In genomic region chr5:53545744-53546143, GRCh38 we compare ENCODE assay signal across 14 cellular contexts.
"Had no signal": no experiment of that assay in that cellular context is flagged by ENCODE, and none has a peak within 500 bp of the region (broad histone marks: within the 10 kb centered on the region; RNA-seq: fewer than 3 reads in every experiment).

No MANE protein-coding gene starts in this region.

- H3K27ac ChIP-seq: brain microvascular endothelial cell, esophagus muscularis mucosa, heart left ventricle, lower lobe of right lung, psoas muscle, right lobe of liver, tibial nerve had no signal

- H3K36me3 ChIP-seq: brain microvascular endothelial cell, esophagus muscularis mucosa, heart left ventricle, lower lobe of right lung, right lobe of liver, tibial nerve had no signal

- DNase-seq: activated CD4-positive, alpha-beta memory T cell treated with anti-CD3 and anti-CD28 coated beads for 36 hours; activated gamma-delta T cell treated with Interleukin-2 at 50 U/mL for 16 hours; activated naive CD8-positive, alpha-beta T cell treated with anti-CD3 and anti-CD28 coated beads for 36 hours; activated T-cell treated with anti-CD3 and anti-CD28 coated beads, Interleukin-2, amount 50 U/mL, for 72 hours; brain microvascular endothelial cell; heart left ventricle; lower lobe of right lung; naive B cell; psoas muscle; right lobe of liver; T-helper 17 cell had no signal

- H3K4me3 ChIP-seq: esophagus muscularis mucosa, heart left ventricle, lower lobe of right lung, psoas muscle, right lobe of liver, tibial nerve had no signal

- ATAC-seq: activated T-cell treated with anti-CD3 and anti-CD28 coated beads, Interleukin-2, amount 50 U/mL, for 72 hours; heart left ventricle; lower lobe of right lung; psoas muscle; right lobe of liver; stimulated activated memory B cell treated with anti-CD40 and anti-IgM and Interleukin-4, amounts not matched to agents 10 μg/mL and 1 μg/mL and 100 μg/mL, for 72 hours; T-helper 17 cell had no signal

- H3K9me3 ChIP-seq: esophagus muscularis mucosa, lower lobe of right lung, psoas muscle, right lobe of liver had no signal

- H3K4me1 ChIP-seq: esophagus muscularis mucosa, heart left ventricle, lower lobe of right lung, psoas muscle, right lobe of liver, tibial nerve had no signal

- H3K27me3 ChIP-seq: brain microvascular endothelial cell, esophagus muscularis mucosa, heart left ventricle, right lobe of liver, tibial nerve had no signal
